8 cellular contexts compared by ENCODE assay signal in the genomic region with DNA sequence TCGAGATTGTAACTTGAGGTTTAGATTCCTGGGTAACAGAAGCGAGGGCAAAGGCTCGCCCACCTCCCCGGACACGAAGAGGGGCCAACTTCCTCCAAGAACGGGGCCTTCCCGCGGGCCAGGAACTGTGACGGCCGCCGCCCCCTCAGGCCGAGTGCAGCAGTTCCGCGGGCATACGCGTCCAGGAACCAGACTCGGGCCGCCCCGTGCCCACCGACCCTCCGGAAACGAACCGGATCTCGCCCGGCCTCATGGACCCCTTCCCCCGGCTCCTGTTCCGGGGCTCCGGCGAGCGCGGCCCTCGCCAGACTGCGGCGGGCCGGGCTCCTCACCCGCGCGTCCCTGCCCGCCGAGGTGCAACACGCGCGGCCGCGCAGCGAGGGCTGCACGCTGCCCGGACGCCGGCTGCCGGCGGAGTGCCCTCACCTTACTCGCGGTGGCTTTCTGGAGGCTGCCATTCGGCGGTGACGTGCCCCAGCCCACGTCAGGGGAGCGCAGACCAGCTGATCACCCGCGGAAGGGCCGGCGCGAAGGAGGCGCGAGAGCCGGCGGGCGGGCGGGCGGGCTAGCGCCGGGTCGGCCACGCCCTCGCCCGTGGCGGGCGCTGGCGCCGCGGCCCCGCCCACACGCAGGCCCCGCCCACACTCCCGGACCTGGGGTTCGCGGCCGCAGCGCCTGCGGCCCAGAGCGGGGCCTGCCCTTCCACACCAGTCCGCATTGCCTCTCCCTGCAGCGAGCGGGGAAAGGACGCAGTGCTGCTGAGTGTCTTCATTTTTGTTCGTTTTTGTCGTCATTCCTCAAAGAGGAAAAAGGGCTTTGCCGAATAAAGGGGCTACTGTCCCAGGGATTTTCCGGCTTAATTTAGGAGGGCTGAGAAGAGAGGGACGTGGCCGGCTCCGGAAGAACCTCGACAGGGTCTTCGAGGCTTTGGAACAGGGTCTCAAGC. TPM values are rescaled to one million over a fixed set of nuclear protein-coding genes. Genes with fewer than 3 reads are reported as not detected.
DNase-seq lines count a peak whose midpoint lies in the region; ATAC-seq and TF ChIP-seq lines count a peak whose summit lies in the region.

XPNPEP1 (minus strand) TSS at position 536 of the 946 bp plus-strand sequence; CDS start at position 458, 78 bp downstream.

- POLR2A ChIA-PET in AG04450 (lab: Yijun Ruan, JAX) = interaction anchor here (0.7 to 1.0 kb wide), 2 partner anchors 80 to 84 kb away, joined by 3 to 4 read pairs; partner anchors contain the start of gene ADD3
- POLR2A ChIA-PET in activated CD4-positive, alpha-beta T cell treated with anti-CD3 and anti-CD28 coated beads for 36 hours (lab: Charles Lee) = no interaction called here

- peaks cover 48% of the 10 kb centered on the region for H3K4me1 Mint-ChIP-seq in activated CD4-positive, alpha-beta T cell treated with anti-CD3 and anti-CD28 coated beads for 36 hours

- no peaks in the 10 kb centered on the region for H3K9me3 Mint-ChIP-seq in activated CD4-positive, alpha-beta T cell treated with anti-CD3 and anti-CD28 coated beads for 36 hours (ENCODE audit: low read depth)

- H3K4me3 Mint-ChIP-seq in activated CD4-positive, alpha-beta T cell treated with anti-CD3 and anti-CD28 coated beads for 36 hours = peak within 1 kb of the TSS; percentile 94

- TF ChIP-seq CTCF in AG04450 (IDR thresholded peaks at IDR 0.05; ENCODE audit: low read depth, low read length) (no peak), choroid plexus epithelial cell (conservative IDR thresholded peaks at IDR 0.05; ENCODE audit: low read depth, low read length) (no peak)

- no peaks in the 10 kb centered on the region for H3K27me3 Mint-ChIP-seq in activated CD4-positive, alpha-beta T cell treated with anti-CD3 and anti-CD28 coated beads for 36 hours

- H3K27me3 ChIP-seq in AG04450 (ENCODE audit: control insufficient read depth, insufficient read depth, low read length) = no peaks in the 10 kb centered on the region

- DNase-seq in AG04450 (ENCODE audit: low read depth, low spot score) = peak; percentile 37
- DNase-seq in NCI-H226 = peak; percentile 80
- DNase-seq in activated CD4-positive, alpha-beta T cell treated with anti-CD3 and anti-CD28 coated beads for 36 hours = peak; percentile 90
- peak; percentile 87 for DNase-seq in choroid plexus epithelial cell (ENCODE audit: low read depth)
- peak; percentile 90 for DNase-seq in left colon
- DNase-seq in stimulated activated CD4-positive, alpha-beta T cell treated with anti-CD3 and anti-CD28 coated beads, Interleukin-1b, Interleukin-23, amount 100 ng/mL, for 4 hours (ENCODE audit: low read depth in 2 of 2) = peak; percentile 60 to 76

- peaks cover 33% of the 10 kb centered on the region for H3K36me3 Mint-ChIP-seq in activated CD4-positive, alpha-beta T cell treated with anti-CD3 and anti-CD28 coated beads for 36 hours (ENCODE audit: low read depth)

- CTCF ChIA-PET in AG04450 (lab: Charles Lee) = no interaction called here
- CTCF ChIA-PET in activated CD4-positive, alpha-beta T cell treated with anti-CD3 and anti-CD28 coated beads for 36 hours (lab: Charles Lee) = interaction anchor here (0.6 to 1.5 kb wide), 5 partner anchors 12 to 39 kb away, joined by 3 to 4 read pairs (median 3); no protein-coding TSS in a partner anchor

- H3K4me3 ChIP-seq in AG04450 (ENCODE audit: low read depth, low read length) (peak within 1 kb of the TSS; percentile 80), choroid plexus epithelial cell (ENCODE audit: low read depth, low read length) (peak within 1 kb of the TSS; percentile 90)

- intact Hi-C loops in activated CD4-positive, alpha-beta T cell treated with anti-CD3 and anti-CD28 coated beads for 36 hours (cut with DNase I, micrococcal nuclease) = loop anchor here (1.0 to 5.0 kb wide), 13 partner anchors 33 to 994 kb away; partner anchors contain the start of genes ADD3 (in 1 of the 2), BBIP1 (in 1 of the 2), DUSP5 (in 1 of the 2) and SHOC2 (in 1 of the 2)
- intact Hi-C loops in left colon (cut with DNase I, micrococcal nuclease) = no loop called here

- peak within 1 kb of the TSS; percentile 52 for H3K27ac ChIP-seq in AG04450 (ENCODE audit: low read depth, low read length)

- no peaks in the 10 kb centered on the region; the same call in 1 of the 2 replicates for H3K9me3 ChIP-seq in AG04450 (ENCODE audit: control insufficient read depth, insufficient read depth, low read length)

- peak; percentile 67 for ATAC-seq in GM18870 (IDR thresholded peaks at IDR 0.05; ENCODE audit: unreplicated experiment)
- ATAC-seq in HG03103 (IDR thresholded peaks at IDR 0.05; ENCODE audit: low read depth, unreplicated experiment) = peak; percentile 92
- peak; percentile 90 for ATAC-seq in activated CD4-positive, alpha-beta T cell treated with anti-CD3 and anti-CD28 coated beads for 36 hours
- peak; percentile 96 for ATAC-seq in left colon

- H3K27ac Mint-ChIP-seq in activated CD4-positive, alpha-beta T cell treated with anti-CD3 and anti-CD28 coated beads for 36 hours = peak within 1 kb of the TSS; percentile 94

RNA-seq across cellular contexts. Expression of gene XPNPEP1, which starts in this region (rescaled TPM):
- 134 and 209 TPM in 2 replicates for polyA plus RNA-seq in AG04450 (2011; rRNA removed)
- polyA minus RNA-seq in AG04450 (2011; rRNA and poly(A)+ RNA removed) = 303 and 472 TPM in 2 replicates
- 10 to 100 TPM; 85.4 to 91.2 TPM for total RNA-seq in activated CD4-positive, alpha-beta T cell treated with anti-CD3 and anti-CD28 coated beads for 36 hours
- total RNA-seq in left colon = 100 to 1,000 TPM in 1 of 2 donors, 10 to 100 TPM in 1; 77.5 to 115 TPM

Comparison
In these comparisons a context has a peak if more than half of its experiments do, and no peak if none do; other contexts are left out.
1. Peak in every context shown above with its lines: DNase-seq, ATAC-seq, H3K4me3 ChIP-seq and H3K27ac ChIP-seq.
2. DNase-seq: peak in every context shown above with its lines; median percentile 90 in activated CD4-positive, alpha-beta T cell treated with anti-CD3 and anti-CD28 coated beads for 36 hours; 90 in left colon; 87 in choroid plexus epithelial cell; 80 in NCI-H226; 68 in stimulated activated CD4-positive, alpha-beta T cell treated with anti-CD3 and anti-CD28 coated beads, Interleukin-1b, Interleukin-23, amount 100 ng/mL, for 4 hours; 37 in AG04450.
3. intact Hi-C loops: an anchor here in activated CD4-positive, alpha-beta T cell treated with anti-CD3 and anti-CD28 coated beads for 36 hours (1.0 to 5.0 kb wide); none called in left colon.